In genomic region chr6:27517928-27518787, GRCh38 we compare ENCODE assay signal across 8 cellular contexts. TPM values are rescaled to one million over a fixed set of nuclear protein-coding genes. Genes with fewer than 3 reads are reported as not detected.
DNase-seq lines count a peak whose midpoint lies in the region; ATAC-seq and TF ChIP-seq lines count a peak whose summit lies in the region.

No MANE protein-coding gene starts in this region.

- no peak overlapping the region for H2BK15ac ChIP-seq in neuronal stem cell (ENCODE audit: low read length)

- H3K4ac ChIP-seq in neuronal stem cell (ENCODE audit: low read length): no peak overlapping the region

- no peaks in the 10 kb centered on the region for H3K79me1 ChIP-seq in neuronal stem cell (ENCODE audit: low read depth, low read length)

- CTCF ChIA-PET in HEK293 (lab: Yijun Ruan, JAX): interaction anchor here (0.6 to 3.6 kb wide), 35 partner anchors 10 to 764 kb away, joined by 3 to 24 read pairs (median 4); no protein-coding TSS in a partner anchor

- peak overlapping the region; percentile 82 to 92 (median 86) for H3K9ac ChIP-seq in BLaER1 treated with 17β-estradiol and CSF1 and Interleukin-3, amounts not matched to agents 10 nM and 100 nM
- H3K9ac ChIP-seq in neuronal stem cell (ENCODE audit: low read depth, low read length, poor library complexity): no peak overlapping the region

- peak overlapping the region; percentile 67 to 83 (median 78) for H3K4me3 ChIP-seq in BLaER1 treated with 17β-estradiol and CSF1 and Interleukin-3, amounts not matched to agents 10 nM and 100 nM
- H3K4me3 ChIP-seq in HEK293 (ENCODE audit: low read depth, low read length): peak overlapping the region; percentile 90
- peak overlapping the region; percentile 56 for H3K4me3 ChIP-seq in SJSA1
- H3K4me3 ChIP-seq in neuronal stem cell (ENCODE audit: low read length in 2 of 2): peak overlapping the region in 1 of 2 donors; percentile 82

- H3K4me1 Mint-ChIP-seq in endothelial cell (ENCODE audit: unreplicated experiment): peaks cover 8% of the 10 kb centered on the region

- POLR2A ChIA-PET in HEK293 (lab: Yijun Ruan, JAX): interaction anchor here (0.7 to 1.6 kb wide), 8 partner anchors 15 to 376 kb away, joined by 3 to 9 read pairs (median 3); no protein-coding TSS in a partner anchor

- ATAC-seq in HG03521 (IDR thresholded peaks at IDR 0.05; ENCODE audit: unreplicated experiment): no peak

- H2BK5ac ChIP-seq in neuronal stem cell (ENCODE audit: low read length): no peak overlapping the region

- no peak overlapping the region for H4K91ac ChIP-seq in neuronal stem cell (ENCODE audit: low read depth, low read length, poor library complexity)

- H3K4me3 Mint-ChIP-seq in endothelial cell (ENCODE audit: unreplicated experiment): peak overlapping the region; percentile 97

- H3K27me3 Mint-ChIP-seq in endothelial cell (ENCODE audit: unreplicated experiment): peaks cover 8% of the 10 kb centered on the region

- peak overlapping the region in 10 of 11 experiments; percentile 65 to 93 (median 86); a peak in 18 of 22 replicates for H3K27ac ChIP-seq in BLaER1 treated with 17β-estradiol and CSF1 and Interleukin-3, amounts not matched to agents 10 nM and 100 nM
- H3K27ac ChIP-seq in HEK293 (ENCODE audit: extremely low read depth, low read depth, low read length) (peak overlapping the region; percentile 75; the same call in 1 of the 2 replicates), SJSA1 (no peak overlapping the region), neuronal stem cell (replicated peaks; ENCODE audit: low read length) (no peak overlapping the region)

- DNase-seq in SJSA1 (ENCODE audit: low read depth in 1 of 2, low spot score in 2 of 2): no peak
- DNase-seq in endothelial cell (ENCODE audit: low spot score): no peak
- no peak for DNase-seq in neuronal stem cell (ENCODE audit: low spot score)
- no peak for DNase-seq in NCI-H1048 (lab: John Stamatoyannopoulos, UW)
- DNase-seq in ureter (ENCODE audit: low spot score): no peak

- no CpG with 5 or more reads among the region's 12 CpGs for WGBS in neuronal stem cell (ENCODE audit: extremely low coverage in 2 of 2, insufficient read length in 2 of 2, insufficient replicate concordance in 1 of 2), 2 donors

- no peaks in the 10 kb centered on the region for H4K20me1 ChIP-seq in BLaER1 treated with 17β-estradiol and CSF1 and Interleukin-3, amounts not matched to agents 10 nM and 100 nM

- no peak for TF ChIP-seq CTCF in HEK293 (tag by site-specific recombination; IDR thresholded peaks at IDR 0.05)
- no peak for TF ChIP-seq CTCF in endothelial cell (IDR thresholded peaks at IDR 0.05; ENCODE audit: unreplicated experiment)

- H3K9me3 Mint-ChIP-seq in endothelial cell (ENCODE audit: unreplicated experiment): no peaks in the 10 kb centered on the region

- 0 out of 22 replicates have a peak, but pooled peaks cover 0 to 2% (median 0%) of the 10 kb centered on the region in 11 experiments for H3K27me3 ChIP-seq in BLaER1 treated with 17β-estradiol and CSF1 and Interleukin-3, amounts not matched to agents 10 nM and 100 nM
- H3K27me3 ChIP-seq in SJSA1 (replicated peaks) (no peaks in the 10 kb centered on the region), neuronal stem cell (ENCODE audit: control insufficient read depth in 3 of 3, insufficient read depth in 3 of 3, low read depth in 1 of 3, low read length in 3 of 3) (peaks cover 0 to 14% (median 0%) of the 10 kb centered on the region in 3 experiments)

- no peak overlapping the region for H3K18ac ChIP-seq in neuronal stem cell (ENCODE audit: low read length)

- H3K14ac ChIP-seq in neuronal stem cell (ENCODE audit: low read length): no peak overlapping the region

- peak overlapping the region; percentile 77 to 90 (median 81) for H3K4me2 ChIP-seq in BLaER1 treated with 17β-estradiol and CSF1 and Interleukin-3, amounts not matched to agents 10 nM and 100 nM
- H3K4me2 ChIP-seq in neuronal stem cell (ENCODE audit: insufficient read depth, low read length, poor library complexity, severe bottlenecking): no peak overlapping the region

- no peak overlapping the region for H2BK120ac ChIP-seq in neuronal stem cell (ENCODE audit: low read depth, low read length)

- H4K8ac ChIP-seq in neuronal stem cell (ENCODE audit: low read depth, low read length): no peak overlapping the region

- H2BK12ac ChIP-seq in neuronal stem cell (ENCODE audit: low read length): no peak overlapping the region

- H3K23ac ChIP-seq in neuronal stem cell (ENCODE audit: low read depth, low read length, poor library complexity): no peak overlapping the region

- H2AFZ ChIP-seq in neuronal stem cell (ENCODE audit: low read length): peak overlapping the region; percentile 99

- no peaks in the 10 kb centered on the region for H3K9me3 ChIP-seq in BLaER1 treated with 17β-estradiol and CSF1 and Interleukin-3, amounts not matched to agents 10 nM and 100 nM (replicated peaks in 1 of 11)
- no peaks in the 10 kb centered on the region for H3K9me3 ChIP-seq in HEK293 (ENCODE audit: control insufficient read depth, insufficient read depth, low read depth, low read length)
- no peaks in the 10 kb centered on the region for H3K9me3 ChIP-seq in SJSA1 (replicated peaks)
- H3K9me3 ChIP-seq in neuronal stem cell (replicated peaks in 1 of 2; ENCODE audit: control insufficient read depth in 2 of 2, insufficient read depth in 1 of 2, low read depth in 1 of 2, low read length in 2 of 2): no peaks in the 10 kb centered on the region

- peaks cover 3% of the 10 kb centered on the region for H3K36me3 Mint-ChIP-seq in endothelial cell (ENCODE audit: low read depth, unreplicated experiment)

- H2AK5ac ChIP-seq in neuronal stem cell (ENCODE audit: low read depth, low read length): no peak overlapping the region

- no peaks in the 10 kb centered on the region for H3K36me3 ChIP-seq in BLaER1 treated with 17β-estradiol and CSF1 and Interleukin-3, amounts not matched to agents 10 nM and 100 nM
- H3K36me3 ChIP-seq in HEK293 (ENCODE audit: control insufficient read depth in 2 of 2, insufficient read depth in 1 of 2, low read length in 2 of 2) (no peaks in the 10 kb centered on the region), SJSA1 (no peaks in the 10 kb centered on the region), neuronal stem cell (replicated peaks in 1 of 2; ENCODE audit: control insufficient read depth in 2 of 2, insufficient read depth in 2 of 2, low read length in 2 of 2) (no peaks in the 10 kb centered on the region)

- peaks cover 6 to 14% (median 8%) of the 10 kb centered on the region in 10 experiments; a peak in 18 of 20 replicates for H3K4me1 ChIP-seq in BLaER1 treated with 17β-estradiol and CSF1 and Interleukin-3, amounts not matched to agents 10 nM and 100 nM
- H3K4me1 ChIP-seq in HEK293 (ENCODE audit: control insufficient read depth, insufficient read depth, low read length) (no peaks in the 10 kb centered on the region), SJSA1 (replicated peaks) (peaks cover 5% of the 10 kb centered on the region; the same call in 1 of the 2 replicates), neuronal stem cell (ENCODE audit: control insufficient read depth in 2 of 2, insufficient read depth in 1 of 2, low read depth in 1 of 2, low read length in 2 of 2) (no peaks in the 10 kb centered on the region)

- no peak overlapping the region for H3K27ac Mint-ChIP-seq in endothelial cell (ENCODE audit: unreplicated experiment)

TF ChIP-seq in HEK293, 187 proteins besides CTCF, POLR2A, EP300 and RAD21 (continues in another document):
- peak; percentile 87 for TF ChIP-seq YY1 (tag by site-specific recombination; IDR thresholded peaks at IDR 0.05)
- TF ChIP-seq PRDM10 (tag by site-specific recombination; IDR thresholded peaks at IDR 0.05): peak; percentile 91
- TF ChIP-seq BCL11A (tag by site-specific recombination; IDR thresholded peaks at IDR 0.05; ENCODE audit: low read depth): no peak
- TF ChIP-seq HOXA7 (CRISPR knock-in tag; IDR thresholded peaks at IDR 0.05; ENCODE audit: borderline replicate concordance): no peak
- TF ChIP-seq YY2 (tag by site-specific recombination; IDR thresholded peaks at IDR 0.05): peak; percentile 50; the same call in 1 of the 2 replicates

RNA-seq across cellular contexts. Expression of gene ZNF184, which starts 45.3 kb away (rescaled TPM):
- 10.3 and 11.3 TPM in 2 replicates for total RNA-seq in SJSA1 (2014; rRNA removed; shearing (Covaris generic))
- total RNA-seq in endothelial cell (ENCODE audit: unreplicated experiment) (12.6 TPM), ureter (9.8 TPM)
- 11.0 TPM for polyA plus RNA-seq in neuronal stem cell (2013, experiment 1 of 2)
- polyA plus RNA-seq in neuronal stem cell (2013, experiment 2 of 2): 11.0 TPM

Comparison
In these comparisons a context has a peak if more than half of its experiments do, and no peak if none do; other contexts are left out.
1. H3K27ac ChIP-seq: peak in BLaER1 treated with 17β-estradiol and CSF1 and Interleukin-3, amounts not matched to agents 10 nM and 100 nM (10 of 11) and HEK293 (single experiment); none in SJSA1 (single experiment) and neuronal stem cell (single experiment).